ENCODE assay signal across 13 cellular contexts in the genomic region with DNA sequence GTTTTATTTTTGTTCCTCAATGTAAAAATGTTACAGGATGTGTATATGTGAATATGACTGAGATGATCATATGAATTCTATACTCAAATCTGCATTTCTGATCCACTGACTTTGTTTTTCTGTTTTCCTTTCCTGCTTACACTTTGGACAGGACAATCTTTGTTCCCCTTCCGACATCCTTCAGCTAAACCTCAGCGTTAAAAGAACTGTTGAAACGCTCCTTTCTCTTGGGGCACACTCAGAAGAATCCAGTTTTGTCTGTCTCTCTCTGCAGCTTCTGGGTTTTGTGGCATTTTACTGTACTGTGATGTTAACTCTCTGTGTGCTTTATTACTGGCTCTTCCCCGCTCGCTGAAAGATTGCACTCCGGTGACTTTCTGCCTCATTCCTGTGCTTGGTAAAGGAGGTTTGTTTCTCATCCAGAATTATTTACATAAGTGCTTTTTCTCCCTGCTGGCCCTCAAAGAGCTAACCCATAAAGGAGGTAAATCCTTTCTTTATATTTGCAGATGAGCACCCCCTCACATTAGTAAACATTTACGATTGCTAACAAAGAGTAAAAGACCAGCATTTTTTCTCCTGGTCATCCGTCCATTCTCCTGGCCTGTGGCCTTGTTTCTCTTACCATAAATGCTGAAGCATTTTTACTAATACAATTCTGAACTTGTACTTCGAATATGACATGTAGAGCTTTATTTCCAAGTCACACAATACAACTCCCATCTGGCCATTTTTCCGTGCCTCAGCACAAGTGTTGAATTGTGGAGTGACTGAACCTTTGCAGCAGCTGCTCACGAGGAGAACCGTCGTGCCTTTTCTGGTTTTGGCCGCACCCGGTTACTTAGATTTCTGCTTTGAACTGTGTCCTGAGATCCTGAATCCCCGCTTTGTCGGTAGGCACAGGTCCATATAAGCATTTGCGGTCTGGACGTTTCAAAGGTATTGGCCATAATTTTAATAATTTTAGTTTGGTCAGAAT.
DNase-seq lines count a peak whose midpoint lies in the region; ATAC-seq, FAIRE-seq and TF ChIP-seq lines count a peak whose summit lies in the region.
"Had no signal": no experiment of that assay in that cellular context is flagged by ENCODE, and none has a peak within 500 bp of the region (broad histone marks: within the 10 kb centered on the region; RNA-seq: fewer than 3 reads in every experiment).

No MANE protein-coding gene starts in this region.

- H3K79me1 ChIP-seq in H1 (ENCODE audit: low read depth, low read length): no peaks in the 10 kb centered on the region

- no peak overlapping the region for H3K4ac ChIP-seq in H1 (replicated peaks; ENCODE audit: insufficient read length, low read depth, low read length)

- no peak overlapping the region for H3K18ac ChIP-seq in H1 (ENCODE audit: extremely low read depth, low read length)

- H4K8ac ChIP-seq in H1 (ENCODE audit: extremely low read depth, insufficient read depth, low read length): no peak overlapping the region

- H2BK12ac ChIP-seq in H1 (ENCODE audit: low read depth, low read length): no peak overlapping the region; the same call in 1 of the 2 replicates

- no peak overlapping the region for H4K91ac ChIP-seq in H1 (replicated peaks; ENCODE audit: insufficient read length, low read length)

- H3K27me3 ChIP-seq in H1 (replicated peaks in 1 of 4; ENCODE audit: control insufficient read depth in 3 of 4, extremely low read depth in 1 of 4, insufficient read depth in 3 of 4, low read length in 3 of 4): peaks cover 0 to 5% (median 2%) of the 10 kb centered on the region in 4 experiments; a peak in 2 of 7 replicates
- H3K27me3 ChIP-seq in osteoblast (ENCODE audit: insufficient read depth, low read length): no peaks in the 10 kb centered on the region
- H3K27me3 ChIP-seq: testis had no signal

- no peak for TF ChIP-seq EP300 in H1 (IDR thresholded peaks at IDR 0.05; ENCODE audit: borderline replicate concordance in 1 of 2, low read depth in 2 of 2, low read length in 2 of 2)

- FAIRE-seq in H1 (lab: Jason Lieb, UNC): no peak
- FAIRE-seq: islet of Langerhans had no signal

- no peak overlapping the region for H4K5ac ChIP-seq in H1 (ENCODE audit: insufficient read length, low read depth, low read length)

- H3K14ac ChIP-seq in H1 (ENCODE audit: insufficient read length): no peak overlapping the region

- no peaks in the 10 kb centered on the region; the same call in 1 of the 2 replicates for H3K23me2 ChIP-seq in H1 (ENCODE audit: low read depth, low read length)

- no peak overlapping the region for H2BK120ac ChIP-seq in H1 (replicated peaks; ENCODE audit: low read depth, low read length)

- H3K4me2 ChIP-seq in H1 (ENCODE audit: insufficient read depth in 1 of 2, low read depth in 2 of 2, low read length in 2 of 2): peak overlapping the region; percentile 29 to 48
- H3K4me2 ChIP-seq in osteoblast (ENCODE audit: insufficient read depth, low read length): no peak overlapping the region

- H3K9ac ChIP-seq in H1 (replicated peaks in 1 of 4; ENCODE audit: extremely low read depth in 1 of 4, low read depth in 3 of 4, low read length in 3 of 4): no peak overlapping the region

- H3K4me1 ChIP-seq in H1 (replicated peaks in 1 of 4; ENCODE audit: control insufficient read depth in 3 of 4, insufficient read depth in 4 of 4, low read length in 3 of 4) (peaks cover 4 to 14% (median 10%) of the 10 kb centered on the region in 4 experiments; a peak in 6 of 7 replicates), osteoblast (ENCODE audit: insufficient read depth, low read length) (peaks cover 14% of the 10 kb centered on the region)
- H3K4me1 ChIP-seq: testis had no signal

- no peaks in the 10 kb centered on the region; a peak in 1 of 4 replicates for H3K9me3 ChIP-seq in H1 (ENCODE audit: insufficient read depth in 2 of 2, low read depth in 1 of 2, low read length in 1 of 2)
- H3K9me3 ChIP-seq in osteoblast (ENCODE audit: low read depth, low read length): no peaks in the 10 kb centered on the region
- H3K9me3 ChIP-seq: testis had no signal

- H3K36me3 ChIP-seq in H1 (ENCODE audit: control insufficient read depth in 2 of 4, insufficient read depth in 4 of 4, low read length in 3 of 4) (peaks cover 4 to 18% (median 10%) of the 10 kb centered on the region in 4 experiments; a peak in 5 of 8 replicates), osteoblast (ENCODE audit: insufficient read depth, low read length) (peaks cover 31% of the 10 kb centered on the region)

- no peaks in the 10 kb centered on the region for H3K79me2 ChIP-seq in H1 (ENCODE audit: control insufficient read depth in 1 of 2, insufficient read depth in 2 of 2, low read length in 2 of 2)
- H3K79me2 ChIP-seq in osteoblast (ENCODE audit: insufficient read depth, low read length): peaks cover 2% of the 10 kb centered on the region

- POLR2A ChIA-PET in H1 (lab: Charles Lee; ENCODE audit: partially characterized antibody): interaction anchor here (0.8 to 3.1 kb wide), 6 partner anchors 9 to 89 kb away, joined by 3 to 13 read pairs (median 6); a partner anchor contains a TSS

- no peak overlapping the region for H3K56ac ChIP-seq in H1 (replicated peaks; ENCODE audit: insufficient read length, low read depth, low read length)

- H2BK15ac ChIP-seq in H1 (ENCODE audit: low read length): no peak overlapping the region

- H3K27ac ChIP-seq in H1 (ENCODE audit: low read depth, low read length) (no peak overlapping the region), osteoblast (ENCODE audit: low read depth, low read length) (no peak overlapping the region)
- H3K27ac ChIP-seq: testis had no signal

- ATAC-seq in HG02571 (IDR thresholded peaks at IDR 0.05; ENCODE audit: unreplicated experiment): no peak

- H2BK5ac ChIP-seq in H1 (ENCODE audit: low read depth, low read length): no peak overlapping the region

- no peak overlapping the region for H3K23ac ChIP-seq in H1 (ENCODE audit: insufficient read length)

- H2BK20ac ChIP-seq in H1 (ENCODE audit: low read length): peak overlapping the region; percentile 82

- CTCF ChIA-PET in H1 (lab: Charles Lee; ENCODE audit: partially characterized antibody): interaction anchor here (0.7 to 1.4 kb wide), 4 partner anchors 19 to 49 kb away, joined by 3 to 5 read pairs (median 3); no protein-coding TSS in a partner anchor

- peaks cover 0 to 1% of the 10 kb centered on the region in 2 experiments for H4K20me1 ChIP-seq in H1 (replicated peaks in 1 of 2; ENCODE audit: control insufficient read depth in 1 of 2, insufficient read depth in 2 of 2, low read length in 2 of 2)
- no peaks in the 10 kb centered on the region for H4K20me1 ChIP-seq in osteoblast (ENCODE audit: insufficient read depth, low read length)

- TF ChIP-seq CTCF in H1 (IDR thresholded peaks at IDR 0.05; ENCODE audit: control extremely low read depth in 1 of 3, insufficient read depth in 1 of 3, low read depth in 1 of 3, low read length in 3 of 3) (no peak), osteoblast (IDR thresholded peaks at IDR 0.05; ENCODE audit: extremely low read depth, low read depth, low read length) (no peak)

- no peak overlapping the region for H2AK5ac ChIP-seq in H1 (ENCODE audit: low read depth, low read length)

- H3K4me3 ChIP-seq in H1 (ENCODE audit: extremely low read depth in 1 of 4, insufficient read depth in 2 of 4, low read depth in 3 of 4, low read length in 4 of 4) (peak overlapping the region in 2 of 4 experiments; percentile 19 to 24; a peak in 3 of 8 replicates), osteoblast (ENCODE audit: insufficient read depth, low read length) (no peak overlapping the region)
- H3K4me3 ChIP-seq: testis had no signal

- peak; percentile 51 for DNase-seq in NCI-H2107 treated with DMSO at 0.1 percent for 48 hours (lab: John Stamatoyannopoulos, UW; ENCODE audit: unreplicated experiment)
- DNase-seq in NCI-H2107 (lab: John Stamatoyannopoulos, UW): no peak
- peak; percentile 67 for DNase-seq in NCI-H1694 (lab: John Stamatoyannopoulos, UW)
- no peak for DNase-seq in H1 (ENCODE audit: low read depth in 1 of 2, low spot score in 2 of 2)
- DNase-seq in osteoblast (ENCODE audit: insufficient read length, low spot score, missing footprints): peak; percentile 79
- DNase-seq in AG08395 (ENCODE audit: low spot score): no peak
- no peak for DNase-seq in activated effector memory CD4-positive, alpha-beta T cell treated with anti-CD3 and anti-CD28 coated beads, Interleukin-2, amount 50 U/mL, for 16 hours
- DNase-seq: 8988T; activated naive CD8-positive, alpha-beta T cell treated with anti-CD3 and anti-CD28 coated beads, Interleukin-2, amount 10 ng/mL, durations not matched to agents 7 days and 5 days; NCI-H2227 treated with DMSO at 0.1 percent for 48 hours; testis had no signal

- no peak for TF ChIP-seq RAD21 in H1 (IDR thresholded peaks at IDR 0.05 in 1 of 2, conservative IDR thresholded peaks at IDR 0.05 in 1 of 2; ENCODE audit: low read depth in 2 of 2, low read length in 2 of 2)

- H2AFZ ChIP-seq in H1 (ENCODE audit: low read length): no peak overlapping the region
- no peak overlapping the region for H2AFZ ChIP-seq in osteoblast (ENCODE audit: low read length)

- 63% methylated on average over 19 of the region's 19 CpGs; no CpG with 5 or more reads in 1 of the 2 experiments for WGBS in H1 (ENCODE audit: extremely low coverage in 1 of 2, insufficient coverage in 1 of 2, insufficient read length in 1 of 2, insufficient replicate concordance in 2 of 2, low coverage in 1 of 2, low lambda C conversion rate in 2 of 2, missing lambda C conversion rate in 1 of 2), 2 experiments

- no peak for TF ChIP-seq POLR2A in H1 (IDR thresholded peaks at IDR 0.05; ENCODE audit: control extremely low read depth in 1 of 2, low read depth in 2 of 2, low read length in 2 of 2)

TF ChIP-seq in H1, 55 proteins besides CTCF, POLR2A, EP300 and RAD21 (continues in another document):
- no peak for TF ChIP-seq TAF1 (IDR thresholded peaks at IDR 0.05; ENCODE audit: low read depth, low read length)
- no peak for TF ChIP-seq NANOG (IDR thresholded peaks at IDR 0.05; ENCODE audit: insufficient read depth, low read depth, low read length, poor library complexity, severe bottlenecking)
- TF ChIP-seq YY1 (IDR thresholded peaks at IDR 0.05; ENCODE audit: low read depth, low read length): no peak
- no peak for TF ChIP-seq KDM1A (IDR thresholded peaks at IDR 0.05; ENCODE audit: borderline replicate concordance, low read length)
- no peak for TF ChIP-seq SIX5 (IDR thresholded peaks at IDR 0.05; ENCODE audit: low read depth, low read length)
- TF ChIP-seq SP2 (IDR thresholded peaks at IDR 0.05; ENCODE audit: low read length): no peak
- TF ChIP-seq BCL11A (IDR thresholded peaks at IDR 0.05; ENCODE audit: low read depth in 2 of 2, low read length in 2 of 2): no peak
- TF ChIP-seq SIRT6 (IDR thresholded peaks at IDR 0.05; ENCODE audit: low read length): no peak
- TF ChIP-seq RNF2 (IDR thresholded peaks at IDR 0.05; ENCODE audit: borderline replicate concordance, low read depth, low read length, missing control alignments, poor library complexity, severe bottlenecking): no peak
- TF ChIP-seq, protein P1, sequence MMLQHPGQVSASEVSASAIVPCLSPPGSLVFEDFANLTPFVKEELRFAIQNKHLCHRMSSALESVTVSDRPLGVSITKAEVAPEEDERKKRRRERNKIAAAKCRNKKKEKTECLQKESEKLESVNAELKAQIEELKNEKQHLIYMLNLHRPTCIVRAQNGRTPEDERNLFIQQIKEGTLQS (IDR thresholded peaks at IDR 0.05; ENCODE audit: insufficient read depth, low read depth, low read length): no peak
- TF ChIP-seq HDAC6 (IDR thresholded peaks at IDR 0.05; ENCODE audit: low read depth, low read length): no peak

Comparison
In these comparisons a context has a peak if more than half of its experiments do, and no peak if none do; other contexts are left out.
1. DNase-seq: peak in NCI-H2107 treated with DMSO at 0.1 percent for 48 hours (single experiment), NCI-H1694 (single experiment) and osteoblast (single experiment); none in NCI-H2107 (single experiment), H1 (0 of 2), AG08395 (single experiment) and activated effector memory CD4-positive, alpha-beta T cell treated with anti-CD3 and anti-CD28 coated beads, Interleukin-2, amount 50 U/mL, for 16 hours (single experiment).